23 cellular contexts compared by ENCODE assay signal in genomic region chr12:126668961-126669360, GRCh38.
DNase-seq lines count a peak whose midpoint lies in the region; ATAC-seq and TF ChIP-seq lines count a peak whose summit lies in the region.
"Had no signal": no experiment of that assay in that cellular context is flagged by ENCODE, and none has a peak within 500 bp of the region (broad histone marks: within the 10 kb centered on the region; RNA-seq: fewer than 3 reads in every experiment).

No MANE protein-coding gene starts in this region.

- DNase-seq in AG09309 (ENCODE audit: low read depth) (peak; percentile 71), HT1080 (ENCODE audit: low read depth) (peak; percentile 32), astrocyte of the spinal cord (ENCODE audit: low read depth, low spot score) (peak; percentile 90), kidney tubule cell (ENCODE audit: low spot score) (peak; percentile 3), type B pancreatic cell (ENCODE audit: extremely low spot score, unreplicated experiment) (no peak), OCI-M2 (lab: John Stamatoyannopoulos, UW; ENCODE audit: unreplicated experiment) (no peak)
- DNase-seq: activated CD4-positive, alpha-beta T cell treated with anti-CD3 and anti-CD28 coated beads for 4 hours; activated CD8-positive, alpha-beta memory T cell treated with anti-CD3 and anti-CD28 coated beads, Interleukin-2, amount 50 U/mL, for 4 hours; activated gamma-delta T cell treated with Interleukin-2 at 50 U/mL for 16 hours; anterior cingulate cortex; CD4-positive, CD25-positive, alpha-beta regulatory T cell; DMS79 treated with DMSO at 0.1 percent for 48 hours; head of caudate nucleus; NCI-H1092; NCI-H2107; NCI-H69; nephron progenitor cell; stimulated activated naive CD4-positive, alpha-beta T cell treated with Interleukin-2 at 50 U/mL for 16 hours; uterus had no signal

- in situ Hi-C loops in astrocyte of the spinal cord (cut with HindIII; ENCODE audit: low sequenced_read_pairs) = no loop called here

- no peaks in the 10 kb centered on the region for H3K4me1 Mint-ChIP-seq in type B pancreatic cell (ENCODE audit: unreplicated experiment)
- H3K4me1 Mint-ChIP-seq: CD4-positive, CD25-positive, alpha-beta regulatory T cell; memory B cell; nephron progenitor cell had no signal

- no peaks in the 10 kb centered on the region for H3K9me3 Mint-ChIP-seq in type B pancreatic cell

- no peak overlapping the region for H3K27ac Mint-ChIP-seq in type B pancreatic cell
- H3K27ac Mint-ChIP-seq: CD4-positive, CD25-positive, alpha-beta regulatory T cell; memory B cell; nephron progenitor cell had no signal

- TF ChIP-seq CTCF in AG09309 (IDR thresholded peaks at IDR 0.05; ENCODE audit: control insufficient read depth, insufficient read depth, low read depth, low read length, missing control alignments) (no peak), astrocyte of the spinal cord (IDR thresholded peaks at IDR 0.05; ENCODE audit: low read depth, low read length) (no peak), type B pancreatic cell (conservative IDR thresholded peaks at IDR 0.05) (no peak)

- no peak overlapping the region for H3K4me3 Mint-ChIP-seq in type B pancreatic cell
- H3K4me3 Mint-ChIP-seq: CD4-positive, CD25-positive, alpha-beta regulatory T cell; memory B cell; nephron progenitor cell had no signal

- ATAC-seq in HG02571 (IDR thresholded peaks at IDR 0.05; ENCODE audit: unreplicated experiment) (no peak), GM18858 (IDR thresholded peaks at IDR 0.05; ENCODE audit: unreplicated experiment) (no peak)

- no peaks in the 10 kb centered on the region for H3K27me3 Mint-ChIP-seq in type B pancreatic cell
- H3K27me3 Mint-ChIP-seq: CD4-positive, CD25-positive, alpha-beta regulatory T cell; memory B cell had no signal

- H3K4me3 ChIP-seq in AG09309 (ENCODE audit: control insufficient read depth, low read depth, low read length) (no peak overlapping the region), astrocyte of the spinal cord (ENCODE audit: low read depth, low read length) (no peak overlapping the region)
- H3K4me3 ChIP-seq: coronary artery, uterus had no signal

- H3K36me3 Mint-ChIP-seq in type B pancreatic cell = no peaks in the 10 kb centered on the region
- H3K36me3 Mint-ChIP-seq: CD4-positive, CD25-positive, alpha-beta regulatory T cell; memory B cell had no signal

Comparison
In these comparisons a context has a peak if more than half of its experiments do, and no peak if none do; other contexts are left out.
1. DNase-seq: peak in AG09309 (single experiment), HT1080 (single experiment), astrocyte of the spinal cord (single experiment) and kidney tubule cell (single experiment); none in type B pancreatic cell (single experiment) and OCI-M2 (single experiment).